Comparison of ENCODE assay signal across 10 cellular contexts in genomic region chr6:121944361-121944760, GRCh38.
"Had no signal": no experiment of that assay in that cellular context is flagged by ENCODE, and none has a peak within 500 bp of the region (broad histone marks: within the 10 kb centered on the region; RNA-seq: fewer than 3 reads in every experiment).

No MANE protein-coding gene starts in this region.

- H3K36me3 ChIP-seq: heart left ventricle, neutrophil, stomach had no signal

- H3K4me1 ChIP-seq: foreskin keratinocyte, heart left ventricle, stomach had no signal

- H3K9me3 ChIP-seq: neutrophil, stomach had no signal

- DNase-seq: activated CD4-positive, alpha-beta T cell treated with anti-CD3 and anti-CD28 coated beads, Interleukin-2, amount 50 U/mL, for 1 hour; activated naive CD4-positive, alpha-beta T cell treated with anti-CD3 and anti-CD28 coated beads, Interleukin-2, amount 10 ng/mL, durations not matched to agents 7 days and 5 days; activated T-cell treated with anti-CD3 and anti-CD28 coated beads for 4 hours; dermis blood vessel endothelial cell; foreskin keratinocyte; heart left ventricle; naive thymus-derived CD8-positive, alpha-beta T cell; stomach had no signal

- H3K27ac ChIP-seq: foreskin keratinocyte, heart left ventricle, neutrophil, skin epidermis, stomach had no signal

- H3K27me3 ChIP-seq: foreskin keratinocyte, heart left ventricle, neutrophil, stomach had no signal

- ATAC-seq: foreskin keratinocyte; heart left ventricle; naive thymus-derived CD8-positive, alpha-beta T cell had no signal

- H3K4me3 ChIP-seq: heart left ventricle, skin epidermis, stomach had no signal
